In genomic region chrX:124145749-124146148, GRCh38 we compare ENCODE assay signal across 26 cellular contexts.
"Had no signal": no experiment of that assay in that cellular context is flagged by ENCODE, and none has a peak within 500 bp of the region (broad histone marks: within the 10 kb centered on the region; RNA-seq: fewer than 3 reads in every experiment).

No MANE protein-coding gene starts in this region.

- H3K27ac ChIP-seq: brain microvascular endothelial cell, esophagus muscularis mucosa, foreskin keratinocyte, gastrocnemius medialis, heart left ventricle had no signal

- ATAC-seq: activated T-cell treated with anti-CD3 and anti-CD28 coated beads, Interleukin-2, amount 50 U/mL, for 72 hours; effector memory CD8-positive, alpha-beta T cell; foreskin keratinocyte; gastrocnemius medialis; heart left ventricle had no signal

- H3K36me3 ChIP-seq: brain microvascular endothelial cell, esophagus muscularis mucosa, gastrocnemius medialis, heart left ventricle had no signal

- H3K27me3 ChIP-seq: brain microvascular endothelial cell, esophagus muscularis mucosa, foreskin keratinocyte, gastrocnemius medialis, heart left ventricle had no signal

- DNase-seq: activated CD4-positive, alpha-beta memory T cell treated with anti-CD3 and anti-CD28 coated beads, Interleukin-2, amount 10 ng/mL, durations not matched to agents 7 days and 5 days; activated CD4-positive, alpha-beta T cell treated with anti-CD3 and anti-CD28 coated beads for 1 hour; activated CD4-positive, alpha-beta T cell treated with anti-CD3 and anti-CD28 coated beads for 4 hours; activated CD4-positive, alpha-beta T cell treated with anti-CD3 and anti-CD28 coated beads, Interleukin-2, amount 10 ng/mL, durations not matched to agents 7 days and 5 days; activated CD4-positive, alpha-beta T cell treated with anti-CD3 and anti-CD28 coated beads, Interleukin-2, amount 50 U/mL, for 4 hours; activated CD8-positive, alpha-beta memory T cell treated with anti-CD3 and anti-CD28 coated beads, Interleukin-2, amount 50 U/mL, for 48 hours; activated gamma-delta T cell treated with Interleukin-2 at 50 U/mL for 16 hours; activated naive CD4-positive, alpha-beta T cell treated with anti-CD3 and anti-CD28 coated beads, Interleukin-2, amount 50 U/mL, for 16 hours; activated naive CD4-positive, alpha-beta T cell treated with Interleukin-2 at 50 U/mL for 16 hours; activated T-cell treated with anti-CD3 and anti-CD28 coated beads for 4 hours; activated T-cell treated with anti-CD3 and anti-CD28 coated beads, Interleukin-2, amount 50 U/mL, for 24 hours; activated T-cell treated with anti-CD3 and anti-CD28 coated beads, Interleukin-2, amount 50 U/mL, for 72 hours; amniotic stem cell; anterior cingulate cortex; brain microvascular endothelial cell; cortex of kidney; dermis blood vessel endothelial cell; effector CD4-positive, alpha-beta T cell; effector memory CD8-positive, alpha-beta T cell; erythroblast; foreskin keratinocyte; gastrocnemius medialis; glutamatergic neuron; heart left ventricle; T-helper 2 cell had no signal

- H3K4me1 ChIP-seq: esophagus muscularis mucosa, foreskin keratinocyte, gastrocnemius medialis, heart left ventricle had no signal

- H3K4me3 ChIP-seq: esophagus muscularis mucosa, gastrocnemius medialis, heart left ventricle had no signal
